ENCODE assay signal across 15 cellular contexts in genomic region chr1:168535536-168535935, GRCh38. TPM values are rescaled to one million over a fixed set of nuclear protein-coding genes. Genes with fewer than 3 reads are reported as not detected.
DNase-seq lines count a peak whose midpoint lies in the region; ATAC-seq and TF ChIP-seq lines count a peak whose summit lies in the region.
"Had no signal": no experiment of that assay in that cellular context is flagged by ENCODE, and none has a peak within 500 bp of the region (broad histone marks: within the 10 kb centered on the region; RNA-seq: fewer than 3 reads in every experiment).

No MANE protein-coding gene starts in this region.

- WGBS in esophagus squamous epithelium, 2 donors = 56 to 75% methylated on average over 1 of the region's 1 CpG

- H3K4me1 Mint-ChIP-seq in activated CD8-positive, alpha-beta T cell treated with anti-CD3 and anti-CD28 coated beads for 36 hours (ENCODE audit: low read depth) = peaks cover 73% of the 10 kb centered on the region

- DNase-seq in Ammon's horn (ENCODE audit: low spot score) = peak; percentile 32
- DNase-seq in activated CD8-positive, alpha-beta T cell treated with anti-CD3 and anti-CD28 coated beads for 36 hours = peak; percentile 44
- no peak for DNase-seq in islet precursor cell
- no peak for DNase-seq in stimulated activated naive CD4-positive, alpha-beta T cell treated with Interleukin-2 at 50 U/mL for 16 hours (lab: John Stamatoyannopoulos, UW)
- DNase-seq in stimulated activated CD4-positive, alpha-beta T cell treated with anti-CD3 and anti-CD28 coated beads, Interleukin-4, amount 100 ng/mL, for 24 hours = no peak
- no peak for DNase-seq in esophagus squamous epithelium (lab: John Stamatoyannopoulos, UW)
- DNase-seq: amygdala; stimulated activated CD4-positive, alpha-beta T cell treated with anti-CD3 and anti-CD28 coated beads, Interleukin-4, amount 100 ng/mL, for 1 hour had no signal

- H3K4me1 ChIP-seq in esophagus squamous epithelium = no peaks in the 10 kb centered on the region

- TF ChIP-seq POLR2A in esophagus squamous epithelium (IDR thresholded peaks at IDR 0.05) = no peak

- H3K4me3 ChIP-seq in esophagus squamous epithelium = no peak overlapping the region

- TF ChIP-seq CTCF in activated CD8-positive, alpha-beta T cell treated with anti-CD3 and anti-CD28 coated beads for 36 hours (IDR thresholded peaks at IDR 0.05) = no peak
- TF ChIP-seq CTCF in esophagus squamous epithelium (IDR thresholded peaks at IDR 0.05) = no peak

- POLR2A ChIA-PET in activated CD8-positive, alpha-beta T cell treated with anti-CD3 and anti-CD28 coated beads for 36 hours (lab: Charles Lee) = interaction anchor here (0.9 to 1.4 kb wide), 5 partner anchors 17 to 93 kb away, joined by 3 to 5 read pairs (median 3); no protein-coding TSS in a partner anchor

- H3K9me3 ChIP-seq in esophagus squamous epithelium = no peaks in the 10 kb centered on the region

- peak overlapping the region; percentile 50 for H3K4me3 Mint-ChIP-seq in activated CD8-positive, alpha-beta T cell treated with anti-CD3 and anti-CD28 coated beads for 36 hours

- H3K27me3 Mint-ChIP-seq in activated CD8-positive, alpha-beta T cell treated with anti-CD3 and anti-CD28 coated beads for 36 hours = no peaks in the 10 kb centered on the region

- H3K36me3 Mint-ChIP-seq in activated CD8-positive, alpha-beta T cell treated with anti-CD3 and anti-CD28 coated beads for 36 hours (ENCODE audit: low read depth) = peaks cover 20% of the 10 kb centered on the region

- H3K27me3 ChIP-seq in esophagus squamous epithelium = no peaks in the 10 kb centered on the region

- intact Hi-C loops in activated CD8-positive, alpha-beta T cell treated with anti-CD3 and anti-CD28 coated beads for 36 hours (cut with micrococcal nuclease) = no loop called here
- intact Hi-C loops in esophagus squamous epithelium (cut with DNase I) = no loop called here

- H3K9me3 Mint-ChIP-seq in activated CD8-positive, alpha-beta T cell treated with anti-CD3 and anti-CD28 coated beads for 36 hours = peaks cover 5% of the 10 kb centered on the region

- H3K27ac Mint-ChIP-seq in activated CD8-positive, alpha-beta T cell treated with anti-CD3 and anti-CD28 coated beads for 36 hours = peak overlapping the region; percentile 86

- no peak overlapping the region for H3K27ac ChIP-seq in esophagus squamous epithelium
- H3K27ac ChIP-seq: C4-2B had no signal

- peak; percentile 81 for ATAC-seq in GM18870 (IDR thresholded peaks at IDR 0.05; ENCODE audit: unreplicated experiment)
- peak; percentile 87 for ATAC-seq in HG03378 (IDR thresholded peaks at IDR 0.05; ENCODE audit: unreplicated experiment)
- peak; percentile 75 for ATAC-seq in activated CD8-positive, alpha-beta T cell treated with anti-CD3 and anti-CD28 coated beads for 36 hours
- ATAC-seq: SK-N-SH treated with all-trans-retinoic acid at 6 μM for 48 hours had no signal

- H3K36me3 ChIP-seq in esophagus squamous epithelium = no peaks in the 10 kb centered on the region

- CTCF ChIA-PET in activated CD8-positive, alpha-beta T cell treated with anti-CD3 and anti-CD28 coated beads for 36 hours (lab: Charles Lee) = interaction anchor here (0.9 to 2.0 kb wide), 8 partner anchors 12 to 193 kb away, joined by 3 to 5 read pairs (median 4); no protein-coding TSS in a partner anchor

RNA-seq across cellular contexts. Expression of gene XCL2, which starts 8.3 kb away (rescaled TPM):
- 100 to 1,000 TPM; 188 to 191 TPM for total RNA-seq in activated CD8-positive, alpha-beta T cell treated with anti-CD3 and anti-CD28 coated beads for 36 hours
- total RNA-seq in esophagus squamous epithelium = 1 to 10 TPM in 2 of 4 donors, not detected in 2; 1.7 to 3.2 TPM
- total RNA-seq: fibroblast of lung, LHCN-M2, mucosa of gallbladder had no signal

RNA-seq across cellular contexts. Expression of gene XCL1, which starts 40.9 kb away (rescaled TPM):
- 100 to 1,000 TPM; 106 to 114 TPM for total RNA-seq in activated CD8-positive, alpha-beta T cell treated with anti-CD3 and anti-CD28 coated beads for 36 hours
- under 1 TPM in 1 of 4 donors, not detected in 3; 0.76 TPM for total RNA-seq in esophagus squamous epithelium
- total RNA-seq: fibroblast of lung, LHCN-M2 had no signal

Comparison
In these comparisons a context has a peak if more than half of its experiments do, and no peak if none do; other contexts are left out.
1. DNase-seq: peak in Ammon's horn (single experiment) and activated CD8-positive, alpha-beta T cell treated with anti-CD3 and anti-CD28 coated beads for 36 hours (single experiment); none in islet precursor cell (single experiment), stimulated activated naive CD4-positive, alpha-beta T cell treated with Interleukin-2 at 50 U/mL for 16 hours (single experiment), stimulated activated CD4-positive, alpha-beta T cell treated with anti-CD3 and anti-CD28 coated beads, Interleukin-4, amount 100 ng/mL, for 24 hours (single experiment) and esophagus squamous epithelium (single experiment).
2. RNA of gene XCL2, which starts 8.3 kb away (total RNA-seq): 188 to 191 TPM in activated CD8-positive, alpha-beta T cell treated with anti-CD3 and anti-CD28 coated beads for 36 hours; 1.7 to 3.2 TPM in esophagus squamous epithelium; every median in the first group is over 10 times any median in the second.
3. RNA of gene XCL1, which starts 40.9 kb away (total RNA-seq): 106 to 114 TPM in activated CD8-positive, alpha-beta T cell treated with anti-CD3 and anti-CD28 coated beads for 36 hours; 0.76 TPM in esophagus squamous epithelium; every median in the first group is over 10 times any median in the second.
4. Peak in every context shown above with its lines, with median percentiles within 50 percentile points of each other: ATAC-seq.